Comparison of ENCODE assay signal across 13 cellular contexts in genomic region chrX:28880136-28880535, GRCh38.
"Had no signal": no experiment of that assay in that cellular context is flagged by ENCODE, and none has a peak within 500 bp of the region (broad histone marks: within the 10 kb centered on the region; RNA-seq: fewer than 3 reads in every experiment).

No MANE protein-coding gene starts in this region.

- H3K27ac ChIP-seq: epithelial cell of prostate, ovary, skin epidermis, thyroid gland, vagina had no signal

- ATAC-seq: activated T-cell treated with anti-CD3 and anti-CD28 coated beads, Interleukin-2, amount 50 U/mL, for 72 hours; natural killer cell treated with Interleukin-12 subunit alpha and Interleukin-12 subunit beta and Interleukin-15 and Interleukin-18, amount 100 ng/mL, for 72 hours had no signal

- H3K4me3 ChIP-seq: ovary, skin epidermis, thyroid gland, vagina had no signal

- H3K36me3 ChIP-seq: ovary, thyroid gland, vagina had no signal

- H3K27me3 ChIP-seq: ovary, thyroid gland, vagina had no signal

- DNase-seq: activated CD4-positive, alpha-beta memory T cell treated with anti-CD3 and anti-CD28 coated beads, Interleukin-2, amount 10 ng/mL, durations not matched to agents 7 days and 5 days; activated gamma-delta T cell treated with Interleukin-2 at 50 U/mL for 16 hours; activated naive CD8-positive, alpha-beta T cell treated with anti-CD3 and anti-CD28 coated beads for 36 hours; activated T-cell treated with anti-CD3 and anti-CD28 coated beads, Interleukin-2, amount 50 U/mL, for 72 hours; aorta; effector memory CD4-positive, alpha-beta T cell; left cardiac atrium; ovary; thyroid gland had no signal

- H3K4me1 ChIP-seq: thyroid gland, vagina had no signal

- H3K9me3 ChIP-seq: ovary, thyroid gland, vagina had no signal
